8 cellular contexts compared by ENCODE assay signal in the genomic region with DNA sequence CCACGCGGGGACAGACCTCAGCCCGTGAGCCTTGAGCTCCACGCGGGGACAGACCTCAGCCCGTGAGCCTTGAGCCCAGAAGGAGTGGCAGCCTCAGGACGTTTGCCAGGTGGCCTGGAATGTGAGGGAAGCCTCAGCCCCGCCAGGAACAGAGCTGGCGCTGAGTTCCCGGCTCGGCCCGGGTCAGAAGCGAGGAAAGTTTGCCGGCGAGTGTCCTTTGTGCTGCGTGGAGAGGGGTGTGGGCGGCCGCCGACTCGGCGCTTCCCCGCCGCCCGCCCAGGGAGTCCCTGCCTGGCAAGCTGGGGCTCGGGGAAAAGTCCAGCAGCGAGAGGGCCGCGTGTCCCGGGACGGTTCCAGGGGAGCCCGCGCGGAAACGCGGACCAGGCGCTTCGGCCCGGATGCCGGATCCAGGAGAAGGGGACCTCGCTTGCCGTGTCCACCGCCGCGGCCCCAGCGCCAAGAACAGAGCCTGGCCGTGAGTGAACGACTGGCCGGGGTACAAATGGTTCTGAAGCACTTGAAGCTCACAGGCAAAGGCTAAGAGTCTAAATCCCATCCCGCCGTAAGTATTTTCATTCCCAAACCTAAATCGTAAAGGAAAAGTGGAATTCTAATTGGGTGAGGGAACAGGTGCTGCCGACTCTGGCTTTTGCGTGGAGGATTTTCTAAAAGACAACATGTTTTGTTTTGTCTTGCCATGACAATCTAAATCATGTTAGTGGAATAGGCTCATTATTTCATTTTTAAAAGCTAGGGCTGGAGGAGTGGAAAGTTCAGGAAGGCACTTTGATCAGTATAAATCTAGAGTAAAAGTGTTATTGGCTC. TPM values are rescaled to one million over a fixed set of nuclear protein-coding genes. Genes with fewer than 3 reads are reported as not detected.
DNase-seq lines count a peak whose midpoint lies in the region; ATAC-seq and TF ChIP-seq lines count a peak whose summit lies in the region.

No MANE protein-coding gene starts in this region.

- H3K27me3 Mint-ChIP-seq in CD4-positive, alpha-beta T cell = peaks cover 61% of the 10 kb centered on the region
- peaks cover 61% of the 10 kb centered on the region for H3K27me3 Mint-ChIP-seq in T-helper 17 cell
- peaks cover 59% of the 10 kb centered on the region for H3K27me3 Mint-ChIP-seq in osteocyte (ENCODE audit: unreplicated experiment)

- no peaks in the 10 kb centered on the region for H3K9me3 Mint-ChIP-seq in CD4-positive, alpha-beta T cell
- peaks cover under 1% of the 10 kb centered on the region for H3K9me3 Mint-ChIP-seq in osteocyte (ENCODE audit: unreplicated experiment)

- no peak overlapping the region for H3K27ac Mint-ChIP-seq in CD4-positive, alpha-beta T cell
- no peak overlapping the region for H3K27ac Mint-ChIP-seq in T-helper 17 cell
- H3K27ac Mint-ChIP-seq in osteocyte (ENCODE audit: unreplicated experiment) = no peak overlapping the region

- TF ChIP-seq CTCF in CD4-positive, alpha-beta T cell (IDR thresholded peaks at IDR 0.05) = no peak
- TF ChIP-seq CTCF in osteocyte (IDR thresholded peaks at IDR 0.05) = no peak

- no peak overlapping the region for H3K27ac ChIP-seq in CD4-positive, alpha-beta T cell (ENCODE audit: low read depth, low read length)

- H3K27me3 ChIP-seq in CD4-positive, alpha-beta T cell (ENCODE audit: control insufficient read depth, insufficient read depth, low read length) = peaks cover 10% of the 10 kb centered on the region

- CTCF ChIA-PET in CD4-positive, alpha-beta T cell (lab: Charles Lee) = no interaction called here

- H3K36me3 Mint-ChIP-seq in CD4-positive, alpha-beta T cell (ENCODE audit: low read depth) = no peaks in the 10 kb centered on the region
- H3K36me3 Mint-ChIP-seq in T-helper 17 cell (ENCODE audit: low read depth) (peaks cover 5% of the 10 kb centered on the region), osteocyte (ENCODE audit: unreplicated experiment) (no peaks in the 10 kb centered on the region)

- peak overlapping the region; percentile 30 for H3K4me3 Mint-ChIP-seq in CD4-positive, alpha-beta T cell
- H3K4me3 Mint-ChIP-seq in T-helper 17 cell = peak overlapping the region; percentile 78
- peak overlapping the region; percentile 47 for H3K4me3 Mint-ChIP-seq in osteocyte (ENCODE audit: unreplicated experiment)

- intact Hi-C loops in CD4-positive, alpha-beta T cell (cut with DNase I, micrococcal nuclease) = no loop called here
- intact Hi-C loops in cardiac septum (cut with DNase I) = no loop called here

- POLR2A ChIA-PET in CD4-positive, alpha-beta T cell (lab: Charles Lee) = no interaction called here

- ATAC-seq in CD4-positive, alpha-beta T cell (ENCODE audit: poor library complexity) = no peak
- ATAC-seq in T-helper 17 cell (no peak), GM18870 (IDR thresholded peaks at IDR 0.05; ENCODE audit: unreplicated experiment) (no peak), GM19395 (IDR thresholded peaks at IDR 0.05; ENCODE audit: unreplicated experiment) (no peak), GM21825 (IDR thresholded peaks at IDR 0.05; ENCODE audit: unreplicated experiment) (no peak)

- no peak for DNase-seq in CD4-positive, alpha-beta T cell
- no peak for DNase-seq in T-helper 17 cell
- peak; percentile 80 for DNase-seq in cardiac septum (ENCODE audit: low spot score)
- no peak for DNase-seq in osteocyte (ENCODE audit: extremely low spot score, unreplicated experiment)
- no peak for DNase-seq in foreskin melanocyte

- no peaks in the 10 kb centered on the region for H3K9me3 ChIP-seq in CD4-positive, alpha-beta T cell (ENCODE audit: control insufficient read depth, low read length)
- no peaks in the 10 kb centered on the region for H3K9me3 ChIP-seq in T-helper 17 cell (ENCODE audit: control insufficient read depth, low read length, poor library complexity, severe bottlenecking)

- H3K4me1 Mint-ChIP-seq in CD4-positive, alpha-beta T cell (ENCODE audit: low read depth) = peaks cover 10% of the 10 kb centered on the region
- peaks cover 7% of the 10 kb centered on the region for H3K4me1 Mint-ChIP-seq in T-helper 17 cell
- peaks cover 22% of the 10 kb centered on the region for H3K4me1 Mint-ChIP-seq in osteocyte (ENCODE audit: unreplicated experiment)

RNA-seq across cellular contexts. Expression of a gene that starts 1.7 kb away (rescaled TPM):
- total RNA-seq in CD4-positive, alpha-beta T cell = under 1 TPM in 1 of 2 experiments, not detected in 1; 0.20 TPM
- total RNA-seq in T-helper 17 cell (not detected), cardiac septum (0.59 TPM), osteocyte (0.99 and 1.2 TPM in 2 replicates)
